1 cellular context compared by ENCODE assay signal in the genomic region with DNA sequence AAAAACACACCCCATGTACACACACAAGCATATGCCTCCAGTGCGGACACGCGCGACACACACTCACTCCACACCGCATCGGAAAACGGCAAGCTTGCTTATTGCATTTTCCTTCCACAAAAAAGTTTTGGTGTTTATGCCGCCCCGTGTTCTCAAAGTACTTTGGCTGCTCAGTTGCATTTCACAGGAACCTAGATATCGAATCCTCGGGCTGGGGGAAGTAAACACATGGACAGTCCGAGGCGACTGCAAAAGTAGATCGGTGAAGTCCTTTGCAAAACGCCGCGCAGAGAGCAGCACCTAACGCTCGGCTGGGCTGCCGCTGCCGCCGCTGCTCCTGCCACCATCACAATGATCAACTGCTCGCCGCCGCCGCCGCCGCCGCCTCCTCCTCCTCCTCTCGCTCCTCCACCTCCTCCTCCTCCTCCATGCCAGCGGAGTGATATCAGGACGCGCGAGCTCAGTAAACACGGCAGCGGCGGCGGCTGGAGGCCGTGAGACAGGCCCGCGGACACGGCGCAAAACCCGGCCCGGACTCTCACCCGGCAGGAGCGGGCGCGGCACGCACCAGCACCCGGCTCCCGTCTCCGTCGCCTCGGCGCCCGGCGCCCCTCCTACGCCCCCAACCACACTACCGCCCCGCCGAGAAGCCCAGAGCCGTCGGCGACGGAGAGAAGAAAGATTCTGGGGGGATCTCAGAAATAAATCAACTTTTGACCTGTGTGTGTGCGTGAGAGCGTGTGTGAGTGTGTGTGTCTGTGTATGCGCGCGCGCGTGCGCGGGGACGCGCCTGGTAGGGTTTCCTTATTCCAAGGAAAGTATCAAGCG.
A peak's percentile ranks its signal among the peaks of the same experiment; 100 is the strongest.
TF ChIP-seq lines count a peak whose summit lies in the region.

A gene (minus strand): TSS at position 441 of the 828 bp plus-strand sequence. CDS start 857 bp downstream, outside the sequence.

TF ChIP-seq in K562, 482 proteins besides CTCF, POLR2A, EP300 and RAD21 (continued from another document and continues in another):
- TF ChIP-seq ZNF324 (CRISPR knock-in tag; IDR thresholded peaks at IDR 0.05): no peak
- TF ChIP-seq, protein P1, sequence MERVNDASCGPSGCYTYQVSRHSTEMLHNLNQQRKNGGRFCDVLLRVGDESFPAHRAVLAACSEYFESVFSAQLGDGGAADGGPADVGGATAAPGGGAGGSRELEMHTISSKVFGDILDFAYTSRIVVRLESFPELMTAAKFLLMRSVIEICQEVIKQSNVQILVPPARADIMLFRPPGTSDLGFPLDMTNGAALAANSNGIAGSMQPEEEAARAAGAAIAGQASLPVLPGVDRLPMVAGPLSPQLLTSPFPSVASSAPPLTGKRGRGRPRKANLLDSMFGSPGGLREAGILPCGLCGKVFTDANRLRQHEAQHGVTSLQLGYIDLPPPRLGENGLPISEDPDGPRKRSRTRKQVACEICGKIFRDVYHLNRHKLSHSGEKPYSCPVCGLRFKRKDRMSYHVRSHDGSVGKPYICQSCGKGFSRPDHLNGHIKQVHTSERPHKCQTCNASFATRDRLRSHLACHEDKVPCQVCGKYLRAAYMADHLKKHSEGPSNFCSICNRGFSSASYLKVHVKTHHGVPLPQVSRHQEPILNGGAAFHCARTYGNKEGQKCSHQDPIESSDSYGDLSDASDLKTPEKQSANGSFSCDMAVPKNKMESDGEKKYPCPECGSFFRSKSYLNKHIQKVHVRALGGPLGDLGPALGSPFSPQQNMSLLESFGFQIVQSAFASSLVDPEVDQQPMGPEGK (CRISPR knock-in tag; IDR thresholded peaks at IDR 0.05; ENCODE audit: borderline replicate concordance): no peak
- TF ChIP-seq SMAD1 (IDR thresholded peaks at IDR 0.05; ENCODE audit: low read depth, low read length, partially characterized antibody): no peak
- TF ChIP-seq ASH1L (IDR thresholded peaks at IDR 0.05; ENCODE audit: borderline replicate concordance, low read depth, partially characterized antibody): peak; percentile 50
- TF ChIP-seq SUPT5H (IDR thresholded peaks at IDR 0.05): no peak
- TF ChIP-seq, protein P2, sequence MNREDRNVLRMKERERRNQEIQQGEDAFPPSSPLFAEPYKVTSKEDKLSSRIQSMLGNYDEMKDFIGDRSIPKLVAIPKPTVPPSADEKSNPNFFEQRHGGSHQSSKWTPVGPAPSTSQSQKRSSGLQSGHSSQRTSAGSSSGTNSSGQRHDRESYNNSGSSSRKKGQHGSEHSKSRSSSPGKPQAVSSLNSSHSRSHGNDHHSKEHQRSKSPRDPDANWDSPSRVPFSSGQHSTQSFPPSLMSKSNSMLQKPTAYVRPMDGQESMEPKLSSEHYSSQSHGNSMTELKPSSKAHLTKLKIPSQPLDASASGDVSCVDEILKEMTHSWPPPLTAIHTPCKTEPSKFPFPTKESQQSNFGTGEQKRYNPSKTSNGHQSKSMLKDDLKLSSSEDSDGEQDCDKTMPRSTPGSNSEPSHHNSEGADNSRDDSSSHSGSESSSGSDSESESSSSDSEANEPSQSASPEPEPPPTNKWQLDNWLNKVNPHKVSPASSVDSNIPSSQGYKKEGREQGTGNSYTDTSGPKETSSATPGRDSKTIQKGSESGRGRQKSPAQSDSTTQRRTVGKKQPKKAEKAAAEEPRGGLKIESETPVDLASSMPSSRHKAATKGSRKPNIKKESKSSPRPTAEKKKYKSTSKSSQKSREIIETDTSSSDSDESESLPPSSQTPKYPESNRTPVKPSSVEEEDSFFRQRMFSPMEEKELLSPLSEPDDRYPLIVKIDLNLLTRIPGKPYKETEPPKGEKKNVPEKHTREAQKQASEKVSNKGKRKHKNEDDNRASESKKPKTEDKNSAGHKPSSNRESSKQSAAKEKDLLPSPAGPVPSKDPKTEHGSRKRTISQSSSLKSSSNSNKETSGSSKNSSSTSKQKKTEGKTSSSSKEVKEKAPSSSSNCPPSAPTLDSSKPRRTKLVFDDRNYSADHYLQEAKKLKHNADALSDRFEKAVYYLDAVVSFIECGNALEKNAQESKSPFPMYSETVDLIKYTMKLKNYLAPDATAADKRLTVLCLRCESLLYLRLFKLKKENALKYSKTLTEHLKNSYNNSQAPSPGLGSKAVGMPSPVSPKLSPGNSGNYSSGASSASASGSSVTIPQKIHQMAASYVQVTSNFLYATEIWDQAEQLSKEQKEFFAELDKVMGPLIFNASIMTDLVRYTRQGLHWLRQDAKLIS (CRISPR knock-in tag; IDR thresholded peaks at IDR 0.05): no peak
- no peak for TF ChIP-seq EZH2 (IDR thresholded peaks at IDR 0.05; ENCODE audit: borderline replicate concordance, low read depth, low read length)
- no peak for TF ChIP-seq ARID2 (IDR thresholded peaks at IDR 0.05)
- TF ChIP-seq HMGN3 (IDR thresholded peaks at IDR 0.05; ENCODE audit: borderline replicate concordance, extremely low read depth, insufficient read length, low read depth, low read length): peak; percentile 69
- TF ChIP-seq, protein P3, sequence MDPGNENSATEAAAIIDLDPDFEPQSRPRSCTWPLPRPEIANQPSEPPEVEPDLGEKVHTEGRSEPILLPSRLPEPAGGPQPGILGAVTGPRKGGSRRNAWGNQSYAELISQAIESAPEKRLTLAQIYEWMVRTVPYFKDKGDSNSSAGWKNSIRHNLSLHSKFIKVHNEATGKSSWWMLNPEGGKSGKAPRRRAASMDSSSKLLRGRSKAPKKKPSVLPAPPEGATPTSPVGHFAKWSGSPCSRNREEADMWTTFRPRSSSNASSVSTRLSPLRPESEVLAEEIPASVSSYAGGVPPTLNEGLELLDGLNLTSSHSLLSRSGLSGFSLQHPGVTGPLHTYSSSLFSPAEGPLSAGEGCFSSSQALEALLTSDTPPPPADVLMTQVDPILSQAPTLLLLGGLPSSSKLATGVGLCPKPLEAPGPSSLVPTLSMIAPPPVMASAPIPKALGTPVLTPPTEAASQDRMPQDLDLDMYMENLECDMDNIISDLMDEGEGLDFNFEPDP (CRISPR knock-in tag; IDR thresholded peaks at IDR 0.05): no peak
- no peak for TF ChIP-seq KLF10 (CRISPR knock-in tag; IDR thresholded peaks at IDR 0.05)
- TF ChIP-seq, protein P4, sequence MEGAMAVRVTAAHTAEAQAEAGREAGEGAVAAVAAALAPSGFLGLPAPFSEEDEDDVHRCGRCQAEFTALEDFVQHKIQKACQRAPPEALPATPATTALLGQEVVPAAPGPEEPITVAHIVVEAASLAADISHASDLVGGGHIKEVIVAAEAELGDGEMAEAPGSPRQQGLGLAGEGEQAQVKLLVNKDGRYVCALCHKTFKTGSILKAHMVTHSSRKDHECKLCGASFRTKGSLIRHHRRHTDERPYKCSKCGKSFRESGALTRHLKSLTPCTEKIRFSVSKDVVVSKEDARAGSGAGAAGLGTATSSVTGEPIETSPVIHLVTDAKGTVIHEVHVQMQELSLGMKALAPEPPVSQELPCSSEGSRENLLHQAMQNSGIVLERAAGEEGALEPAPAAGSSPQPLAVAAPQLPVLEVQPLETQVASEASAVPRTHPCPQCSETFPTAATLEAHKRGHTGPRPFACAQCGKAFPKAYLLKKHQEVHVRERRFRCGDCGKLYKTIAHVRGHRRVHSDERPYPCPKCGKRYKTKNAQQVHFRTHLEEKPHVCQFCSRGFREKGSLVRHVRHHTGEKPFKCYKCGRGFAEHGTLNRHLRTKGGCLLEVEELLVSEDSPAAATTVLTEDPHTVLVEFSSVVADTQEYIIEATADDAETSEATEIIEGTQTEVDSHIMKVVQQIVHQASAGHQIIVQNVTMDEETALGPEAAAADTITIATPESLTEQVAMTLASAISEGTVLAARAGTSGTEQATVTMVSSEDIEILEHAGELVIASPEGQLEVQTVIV (CRISPR knock-in tag; IDR thresholded peaks at IDR 0.05; ENCODE audit: borderline replicate concordance): no peak
- TF ChIP-seq ESRRA (IDR thresholded peaks at IDR 0.05; ENCODE audit: borderline replicate concordance, low read depth): no peak; the same call in 1 of the 2 replicates
- no peak for TF ChIP-seq SMC3 (conservative IDR thresholded peaks at IDR 0.05; ENCODE audit: insufficient read depth, low read depth, low read length)
- no peak for TF ChIP-seq RFX5 (IDR thresholded peaks at IDR 0.05; ENCODE audit: low read depth, low read length)
- TF ChIP-seq, protein P5, sequence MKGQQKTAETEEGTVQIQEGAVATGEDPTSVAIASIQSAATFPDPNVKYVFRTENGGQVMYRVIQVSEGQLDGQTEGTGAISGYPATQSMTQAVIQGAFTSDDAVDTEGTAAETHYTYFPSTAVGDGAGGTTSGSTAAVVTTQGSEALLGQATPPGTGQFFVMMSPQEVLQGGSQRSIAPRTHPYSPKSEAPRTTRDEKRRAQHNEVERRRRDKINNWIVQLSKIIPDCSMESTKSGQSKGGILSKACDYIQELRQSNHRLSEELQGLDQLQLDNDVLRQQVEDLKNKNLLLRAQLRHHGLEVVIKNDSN (CRISPR knock-in tag; IDR thresholded peaks at IDR 0.05): no peak
- TF ChIP-seq ZNF282 (CRISPR knock-in tag; IDR thresholded peaks at IDR 0.05): no peak
- TF ChIP-seq, protein P6, sequence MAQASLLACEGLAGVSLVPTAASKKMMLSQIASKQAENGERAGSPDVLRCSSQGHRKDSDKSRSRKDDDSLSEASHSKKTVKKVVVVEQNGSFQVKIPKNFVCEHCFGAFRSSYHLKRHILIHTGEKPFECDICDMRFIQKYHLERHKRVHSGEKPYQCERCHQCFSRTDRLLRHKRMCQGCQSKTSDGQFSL (CRISPR knock-in tag; IDR thresholded peaks at IDR 0.05): peak; percentile 61; the same call in 1 of the 2 replicates
- TF ChIP-seq, protein P6 (tag; IDR thresholded peaks at IDR 0.05): no peak
- peak; percentile 7 for TF ChIP-seq DACH1 (IDR thresholded peaks at IDR 0.05; ENCODE audit: partially characterized antibody)
- peak; percentile 80 to 88 for TF ChIP-seq FOXK2 (conservative IDR thresholded peaks at IDR 0.05 in 1 of 2, IDR thresholded peaks at IDR 0.05 in 1 of 2; ENCODE audit: low read depth in 2 of 2)
- TF ChIP-seq, protein P7, sequence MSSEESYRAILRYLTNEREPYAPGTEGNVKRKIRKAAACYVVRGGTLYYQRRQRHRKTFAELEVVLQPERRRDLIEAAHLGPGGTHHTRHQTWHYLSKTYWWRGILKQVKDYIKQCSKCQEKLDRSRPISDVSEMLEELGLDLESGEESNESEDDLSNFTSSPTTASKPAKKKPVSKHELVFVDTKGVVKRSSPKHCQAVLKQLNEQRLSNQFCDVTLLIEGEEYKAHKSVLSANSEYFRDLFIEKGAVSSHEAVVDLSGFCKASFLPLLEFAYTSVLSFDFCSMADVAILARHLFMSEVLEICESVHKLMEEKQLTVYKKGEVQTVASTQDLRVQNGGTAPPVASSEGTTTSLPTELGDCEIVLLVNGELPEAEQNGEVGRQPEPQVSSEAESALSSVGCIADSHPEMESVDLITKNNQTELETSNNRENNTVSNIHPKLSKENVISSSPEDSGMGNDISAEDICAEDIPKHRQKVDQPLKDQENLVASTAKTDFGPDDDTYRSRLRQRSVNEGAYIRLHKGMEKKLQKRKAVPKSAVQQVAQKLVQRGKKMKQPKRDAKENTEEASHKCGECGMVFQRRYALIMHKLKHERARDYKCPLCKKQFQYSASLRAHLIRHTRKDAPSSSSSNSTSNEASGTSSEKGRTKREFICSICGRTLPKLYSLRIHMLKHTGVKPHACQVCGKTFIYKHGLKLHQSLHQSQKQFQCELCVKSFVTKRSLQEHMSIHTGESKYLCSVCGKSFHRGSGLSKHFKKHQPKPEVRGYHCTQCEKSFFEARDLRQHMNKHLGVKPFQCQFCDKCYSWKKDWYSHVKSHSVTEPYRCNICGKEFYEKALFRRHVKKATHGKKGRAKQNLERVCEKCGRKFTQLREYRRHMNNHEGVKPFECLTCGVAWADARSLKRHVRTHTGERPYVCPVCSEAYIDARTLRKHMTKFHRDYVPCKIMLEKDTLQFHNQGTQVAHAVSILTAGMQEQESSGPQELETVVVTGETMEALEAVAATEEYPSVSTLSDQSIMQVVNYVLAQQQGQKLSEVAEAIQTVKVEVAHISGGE (CRISPR knock-in tag; IDR thresholded peaks at IDR 0.05): no peak; a peak in 1 of 6 replicates
- TF ChIP-seq COPS2 (conservative IDR thresholded peaks at IDR 0.05): no peak
- TF ChIP-seq, protein P8, sequence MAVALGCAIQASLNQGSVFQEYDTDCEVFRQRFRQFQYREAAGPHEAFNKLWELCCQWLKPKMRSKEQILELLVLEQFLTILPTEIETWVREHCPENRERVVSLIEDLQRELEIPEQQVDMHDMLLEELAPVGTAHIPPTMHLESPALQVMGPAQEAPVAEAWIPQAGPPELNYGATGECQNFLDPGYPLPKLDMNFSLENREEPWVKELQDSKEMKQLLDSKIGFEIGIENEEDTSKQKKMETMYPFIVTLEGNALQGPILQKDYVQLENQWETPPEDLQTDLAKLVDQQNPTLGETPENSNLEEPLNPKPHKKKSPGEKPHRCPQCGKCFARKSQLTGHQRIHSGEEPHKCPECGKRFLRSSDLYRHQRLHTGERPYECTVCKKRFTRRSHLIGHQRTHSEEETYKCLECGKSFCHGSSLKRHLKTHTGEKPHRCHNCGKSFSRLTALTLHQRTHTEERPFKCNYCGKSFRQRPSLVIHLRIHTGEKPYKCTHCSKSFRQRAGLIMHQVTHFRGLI (CRISPR knock-in tag; IDR thresholded peaks at IDR 0.05): no peak
- TF ChIP-seq, protein P9, sequence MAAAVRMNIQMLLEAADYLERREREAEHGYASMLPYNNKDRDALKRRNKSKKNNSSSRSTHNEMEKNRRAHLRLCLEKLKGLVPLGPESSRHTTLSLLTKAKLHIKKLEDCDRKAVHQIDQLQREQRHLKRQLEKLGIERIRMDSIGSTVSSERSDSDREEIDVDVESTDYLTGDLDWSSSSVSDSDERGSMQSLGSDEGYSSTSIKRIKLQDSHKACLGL (CRISPR knock-in tag; IDR thresholded peaks at IDR 0.05; ENCODE audit: borderline replicate concordance, poor library complexity, severe bottlenecking): no peak
- TF ChIP-seq ZNF589 (CRISPR knock-in tag; IDR thresholded peaks at IDR 0.05; ENCODE audit: low read depth): peak; percentile 52; the same call in 1 of the 2 replicates
- TF ChIP-seq, protein P10, sequence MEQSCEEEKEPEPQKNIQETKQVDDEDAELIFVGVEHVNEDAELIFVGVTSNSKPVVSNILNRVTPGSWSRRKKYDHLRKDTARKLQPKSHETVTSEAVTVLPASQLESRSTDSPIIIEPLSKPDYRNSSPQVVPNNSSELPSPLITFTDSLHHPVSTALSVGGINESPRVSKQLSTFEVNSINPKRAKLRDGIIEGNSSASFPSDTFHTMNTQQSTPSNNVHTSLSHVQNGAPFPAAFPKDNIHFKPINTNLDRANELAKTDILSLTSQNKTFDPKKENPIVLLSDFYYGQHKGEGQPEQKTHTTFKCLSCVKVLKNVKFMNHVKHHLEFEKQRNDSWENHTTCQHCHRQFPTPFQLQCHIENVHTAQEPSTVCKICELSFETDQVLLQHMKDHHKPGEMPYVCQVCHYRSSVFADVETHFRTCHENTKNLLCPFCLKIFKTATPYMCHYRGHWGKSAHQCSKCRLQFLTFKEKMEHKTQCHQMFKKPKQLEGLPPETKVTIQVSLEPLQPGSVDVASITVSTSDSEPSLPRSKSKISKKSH (CRISPR knock-in tag; IDR thresholded peaks at IDR 0.05): no peak
- no peak for TF ChIP-seq ZZZ3 (IDR thresholded peaks at IDR 0.05)
- TF ChIP-seq ZKSCAN3 (CRISPR knock-in tag; IDR thresholded peaks at IDR 0.05): no peak
- no peak for TF ChIP-seq ZNF140 (CRISPR knock-in tag; IDR thresholded peaks at IDR 0.05)
- no peak for TF ChIP-seq JUNB (CRISPR knock-in tag; conservative IDR thresholded peaks at IDR 0.05)
- TF ChIP-seq POLR2H (tag; IDR thresholded peaks at IDR 0.05; ENCODE audit: low read depth): no peak
